Comparison of ENCODE assay signal across 23 cellular contexts in the genomic region with DNA sequence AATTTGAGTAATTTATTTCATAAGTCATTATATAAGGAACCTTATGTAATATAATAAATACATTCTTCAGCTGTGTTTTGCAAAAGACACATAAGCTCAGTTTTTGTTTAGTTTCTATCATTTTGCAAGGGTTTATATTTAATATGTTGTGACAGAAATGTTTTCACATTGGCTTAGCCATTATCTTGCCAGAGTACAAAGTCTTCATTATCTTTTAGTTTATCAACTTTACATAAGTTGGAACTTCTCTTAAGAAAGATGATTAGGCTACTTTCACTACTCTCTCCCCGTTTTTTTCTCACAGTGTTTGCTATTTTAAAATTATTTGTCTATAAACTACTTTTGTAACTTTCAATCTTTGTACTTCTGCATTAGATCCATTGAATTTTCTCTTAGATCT.
"Had no signal": no experiment of that assay in that cellular context is flagged by ENCODE, and none has a peak within 500 bp of the region (broad histone marks: within the 10 kb centered on the region; RNA-seq: fewer than 3 reads in every experiment).

No MANE protein-coding gene starts in this region.

- ATAC-seq: effector memory CD8-positive, alpha-beta T cell; esophagus mucosa; gastrocnemius medialis; heart right ventricle; left cardiac atrium; lower lobe of right lung; naive thymus-derived CD4-positive, alpha-beta T cell; natural killer cell had no signal

- H3K4me3 Mint-ChIP-seq: dendritic cell treated with granulocyte-macrophage colony-stimulating factor and Interleukin-4, amounts not matched to agents 40 ng/mL and 50 ng/mL, for 4 days; effector memory CD8-positive, alpha-beta T cell; endodermal cell; mesothelial cell of epicardium; naive thymus-derived CD4-positive, alpha-beta T cell; natural killer cell had no signal

- H3K4me1 Mint-ChIP-seq: endodermal cell, natural killer cell had no signal

- H3K27me3 Mint-ChIP-seq: dendritic cell treated with granulocyte-macrophage colony-stimulating factor and Interleukin-4, amounts not matched to agents 40 ng/mL and 50 ng/mL, for 4 days; effector memory CD8-positive, alpha-beta T cell; naive thymus-derived CD4-positive, alpha-beta T cell had no signal

- DNase-seq: colonic mucosa; cortex of kidney; effector CD8-positive, alpha-beta T cell; effector memory CD8-positive, alpha-beta T cell; endodermal cell; erythroblast; esophagus squamous epithelium; foreskin fibroblast; foreskin melanocyte; gastrocnemius medialis; glutamatergic neuron; head of caudate nucleus; heart right ventricle; hippocampal formation; left cardiac atrium; left ventricle myocardium inferior; lower lobe of right lung; mesenchymal stem cell; naive thymus-derived CD4-positive, alpha-beta T cell; natural killer cell had no signal

- H3K9me3 Mint-ChIP-seq: dendritic cell treated with granulocyte-macrophage colony-stimulating factor and Interleukin-4, amounts not matched to agents 40 ng/mL and 50 ng/mL, for 4 days; effector memory CD8-positive, alpha-beta T cell; endodermal cell; natural killer cell had no signal

- H3K27ac Mint-ChIP-seq: dendritic cell treated with granulocyte-macrophage colony-stimulating factor and Interleukin-4, amounts not matched to agents 40 ng/mL and 50 ng/mL, for 4 days; endodermal cell; mesothelial cell of epicardium had no signal
